ENCODE assay signal across 9 cellular contexts in genomic region chr17:8079291-8080207, GRCh38. TPM values are rescaled to one million over a fixed set of nuclear protein-coding genes. Genes with fewer than 3 reads are reported as not detected.
A peak's percentile ranks its signal among the peaks of the same experiment; 100 is the strongest.
DNase-seq lines count a peak whose midpoint lies in the region; ATAC-seq, FAIRE-seq and TF ChIP-seq lines count a peak whose summit lies in the region.
"Had no signal": no experiment of that assay in that cellular context is flagged by ENCODE, and none has a peak within 500 bp of the region (broad histone marks: within the 10 kb centered on the region; RNA-seq: fewer than 3 reads in every experiment).

No MANE protein-coding gene starts in this region.

- H3K36me3 ChIP-seq in colonic mucosa, result no peaks in the 10 kb centered on the region

- FAIRE-seq in D721Med (lab: Jason Lieb, UNC), result no peak

- ATAC-seq in activated CD4-positive, alpha-beta T cell treated with anti-CD3 and anti-CD28 coated beads for 36 hours, result peak; percentile 94
- peak; percentile 94 for ATAC-seq in left lobe of liver
- no peak for ATAC-seq in HG03457 (IDR thresholded peaks at IDR 0.05; ENCODE audit: unreplicated experiment)

- H3K4me3 Mint-ChIP-seq in activated CD4-positive, alpha-beta T cell treated with anti-CD3 and anti-CD28 coated beads for 36 hours, result peak overlapping the region; percentile 94

- peaks cover 5% of the 10 kb centered on the region for H3K27me3 Mint-ChIP-seq in activated CD4-positive, alpha-beta T cell treated with anti-CD3 and anti-CD28 coated beads for 36 hours

- H3K9me3 ChIP-seq in colonic mucosa, result no peaks in the 10 kb centered on the region

- peaks cover 14% of the 10 kb centered on the region for H3K36me3 Mint-ChIP-seq in activated CD4-positive, alpha-beta T cell treated with anti-CD3 and anti-CD28 coated beads for 36 hours (ENCODE audit: low read depth)

- peaks cover 12% of the 10 kb centered on the region for H3K4me1 Mint-ChIP-seq in activated CD4-positive, alpha-beta T cell treated with anti-CD3 and anti-CD28 coated beads for 36 hours

- no peaks in the 10 kb centered on the region for H3K9me3 Mint-ChIP-seq in activated CD4-positive, alpha-beta T cell treated with anti-CD3 and anti-CD28 coated beads for 36 hours (ENCODE audit: low read depth)

- H3K4me3 ChIP-seq in HFF-Myc (replicated peaks; ENCODE audit: low read depth, low read length), result peak overlapping the region; percentile 30
- peak overlapping the region; percentile 37 for H3K4me3 ChIP-seq in colonic mucosa

- CTCF ChIA-PET in activated CD4-positive, alpha-beta T cell treated with anti-CD3 and anti-CD28 coated beads for 36 hours (lab: Charles Lee), result interaction anchor here (0.5 to 20.9 kb wide), 30 partner anchors 8 to 221 kb away, joined by 3 to 315 read pairs (median 4); partner anchors contain the start of genes ALOX12B, ALOXE3, BORCS6 and RNF227

- intact Hi-C loops in activated CD4-positive, alpha-beta T cell treated with anti-CD3 and anti-CD28 coated beads for 36 hours (cut with DNase I, micrococcal nuclease), result loop anchor here (1.0 to 10.0 kb wide), 7 partner anchors 19 to 665 kb away; partner anchors contain the start of genes ALOXE3 (in 2 of the 2), CCDC42 (in 1 of the 2) and KRABD2 (in 1 of the 2)
- intact Hi-C loops in colonic mucosa (cut with DNase I), result no loop called here

- POLR2A ChIA-PET in activated CD4-positive, alpha-beta T cell treated with anti-CD3 and anti-CD28 coated beads for 36 hours (lab: Charles Lee), result interaction anchor here (0.6 to 1.0 kb wide), 2 partner anchors 19 to 60 kb away, joined by 3 read pairs; no protein-coding TSS in a partner anchor

- peaks cover 6% of the 10 kb centered on the region for H3K4me1 ChIP-seq in colonic mucosa

- peaks cover 7% of the 10 kb centered on the region for H3K27me3 ChIP-seq in colonic mucosa

- peak; percentile 39 for TF ChIP-seq CTCF in D721Med (IDR thresholded peaks at IDR 0.05; ENCODE audit: insufficient read depth, missing control alignments)
- peak; percentile 81 for TF ChIP-seq CTCF in HFF-Myc (IDR thresholded peaks at IDR 0.05; ENCODE audit: low read depth, low read length, missing control alignments)
- peak; percentile 90 for TF ChIP-seq CTCF in colonic mucosa (IDR thresholded peaks at IDR 0.05)

- H3K27ac Mint-ChIP-seq in activated CD4-positive, alpha-beta T cell treated with anti-CD3 and anti-CD28 coated beads for 36 hours, result peak overlapping the region; percentile 92

- no peak overlapping the region for H3K27ac ChIP-seq in colonic mucosa

- peak overlapping the region in 1 of 2 donors; percentile 12 for H3K9ac ChIP-seq in colonic mucosa (ENCODE audit: low read depth in 2 of 2, low read length in 2 of 2)

- peak; percentile 93 for DNase-seq in D721Med (ENCODE audit: insufficient read length, low spot score)
- DNase-seq in HFF-Myc (ENCODE audit: extremely low read depth, low read depth), result no peak
- peak; percentile 37 for DNase-seq in NCI-H2196 treated with DMSO at 0.1 percent for 48 hours (lab: John Stamatoyannopoulos, UW; ENCODE audit: unreplicated experiment)
- peak; percentile 92 for DNase-seq in activated CD4-positive, alpha-beta T cell treated with anti-CD3 and anti-CD28 coated beads for 36 hours
- peak; percentile 84 for DNase-seq in colonic mucosa
- peak; percentile 71 for DNase-seq in left lobe of liver (ENCODE audit: low spot score)
- DNase-seq in stimulated activated CD4-positive, alpha-beta T cell treated with anti-CD3 and anti-CD28 coated beads, Interleukin-2, amount 100 ng/mL, for 24 hours, result peak; percentile 83 to 84

RNA-seq across cellular contexts. Expression of gene ALOX12B, which starts 8.0 kb away (rescaled TPM):
- 1 to 10 TPM; 3.3 to 3.6 TPM for total RNA-seq in activated CD4-positive, alpha-beta T cell treated with anti-CD3 and anti-CD28 coated beads for 36 hours
- total RNA-seq in colonic mucosa, result under 1 TPM; 0.48 to 0.69 TPM
- total RNA-seq in left lobe of liver, result not detected
- total RNA-seq: dermis microvascular lymphatic vessel endothelial cell had no signal

RNA-seq across cellular contexts. Expression of gene ALOXE3, which starts 38.8 kb away (rescaled TPM):
- under 1 TPM; 0.27 to 0.28 TPM for total RNA-seq in activated CD4-positive, alpha-beta T cell treated with anti-CD3 and anti-CD28 coated beads for 36 hours
- total RNA-seq in colonic mucosa (not detected), left lobe of liver (not detected)
- total RNA-seq: dermis microvascular lymphatic vessel endothelial cell had no signal

RNA-seq across cellular contexts. Expression of gene ALOX15B, which starts 40.7 kb away (rescaled TPM):
- under 1 TPM; 0.09 to 0.18 TPM for total RNA-seq in activated CD4-positive, alpha-beta T cell treated with anti-CD3 and anti-CD28 coated beads for 36 hours
- total RNA-seq in colonic mucosa, result under 1 TPM; 0.52 to 0.56 TPM
- total RNA-seq in left lobe of liver, result 0.35 TPM
- total RNA-seq: dermis microvascular lymphatic vessel endothelial cell had no signal

RNA-seq across cellular contexts. Expression of gene HES7, which starts 44.4 kb away (rescaled TPM):
- total RNA-seq in activated CD4-positive, alpha-beta T cell treated with anti-CD3 and anti-CD28 coated beads for 36 hours, result 1 to 10 TPM; 2.4 to 3.2 TPM
- total RNA-seq in colonic mucosa (not detected), left lobe of liver (not detected)

Comparison
In these comparisons a context has a peak if more than half of its experiments do, and no peak if none do; other contexts are left out.
1. CTCF ChIP-seq: peak in every context shown above with its lines; median percentile 90 in colonic mucosa; 81 in HFF-Myc; 39 in D721Med.